22 cellular contexts compared by ENCODE assay signal in genomic region chr10:131418686-131419085, GRCh38.
"Had no signal": no experiment of that assay in that cellular context is flagged by ENCODE, and none has a peak within 500 bp of the region (broad histone marks: within the 10 kb centered on the region; RNA-seq: fewer than 3 reads in every experiment).

No MANE protein-coding gene starts in this region.

- H3K4me1 ChIP-seq: gastrocnemius medialis, heart right ventricle, parathyroid adenoma, prostate gland, right lobe of liver, tibial nerve, upper lobe of right lung had no signal

- H3K36me3 Mint-ChIP-seq: stimulated activated effector memory CD8-positive, alpha-beta T cell treated with anti-CD3 and anti-CD28 coated beads, Interleukin-12 subunit alpha, Interleukin-12 subunit beta, amount 100 ng/mL, for 72 hours had no signal

- H3K9ac ChIP-seq: parathyroid adenoma had no signal

- H3K4me1 Mint-ChIP-seq: naive B cell; stimulated activated effector memory CD8-positive, alpha-beta T cell treated with anti-CD3 and anti-CD28 coated beads, Interleukin-12 subunit alpha, Interleukin-12 subunit beta, amount 100 ng/mL, for 72 hours had no signal

- H3K9me3 ChIP-seq: gastrocnemius medialis, prostate gland, right lobe of liver, upper lobe of right lung had no signal

- ATAC-seq: gastrocnemius medialis; heart right ventricle; left colon; left ventricle myocardium superior; right lobe of liver; stimulated activated effector memory CD8-positive, alpha-beta T cell treated with anti-CD3 and anti-CD28 coated beads, Interleukin-12 subunit alpha, Interleukin-12 subunit beta, amount 100 ng/mL, for 72 hours; stimulated activated naive CD8-positive, alpha-beta T cell treated with anti-CD3 and anti-CD28 coated beads, Interleukin-15, Interleukin-2, amounts not matched to agents 100 U/mL and 50 U/mL, for 24 hours; upper lobe of right lung had no signal

- DNase-seq: effector CD4-positive, alpha-beta T cell; gastrocnemius medialis; heart right ventricle; left colon; left ventricle myocardium superior; mesenchymal stem cell; midbrain; naive B cell; occipital lobe; right lobe of liver; stimulated activated CD4-positive, alpha-beta T cell treated with anti-CD3 and anti-CD28 coated beads, Interleukin-4, amount 100 ng/mL, for 1 hour; stimulated activated CD8-positive, alpha-beta memory T cell treated with anti-CD3 and anti-CD28 coated beads, Interleukin-4, amount 100 ng/mL, for 48 hours; stimulated activated naive CD8-positive, alpha-beta T cell treated with anti-CD3 and anti-CD28 coated beads, Interleukin-15, Interleukin-2, amounts not matched to agents 100 U/mL and 50 U/mL, for 24 hours; upper lobe of right lung had no signal

- H3K27me3 ChIP-seq: gastrocnemius medialis, right lobe of liver, tibial nerve had no signal

- H3K27me3 Mint-ChIP-seq: naive B cell had no signal

- H3K27ac ChIP-seq: coronary artery, gastrocnemius medialis, heart right ventricle, parathyroid adenoma, prostate gland, right lobe of liver, tibial nerve, upper lobe of right lung had no signal

- H3K36me3 ChIP-seq: gastrocnemius medialis, heart right ventricle, prostate gland, right lobe of liver, tibial nerve, upper lobe of right lung had no signal

- FAIRE-seq: keratinocyte had no signal

- H2AFZ ChIP-seq: parathyroid adenoma had no signal

- H3K4me3 Mint-ChIP-seq: naive B cell; nephron; stimulated activated effector memory CD8-positive, alpha-beta T cell treated with anti-CD3 and anti-CD28 coated beads, Interleukin-12 subunit alpha, Interleukin-12 subunit beta, amount 100 ng/mL, for 72 hours had no signal

- H3K79me2 ChIP-seq: parathyroid adenoma had no signal

- H3K4me3 ChIP-seq: coronary artery, gastrocnemius medialis, heart right ventricle, lung, prostate gland, right lobe of liver, tibial nerve, upper lobe of right lung had no signal
